In the genomic region with DNA sequence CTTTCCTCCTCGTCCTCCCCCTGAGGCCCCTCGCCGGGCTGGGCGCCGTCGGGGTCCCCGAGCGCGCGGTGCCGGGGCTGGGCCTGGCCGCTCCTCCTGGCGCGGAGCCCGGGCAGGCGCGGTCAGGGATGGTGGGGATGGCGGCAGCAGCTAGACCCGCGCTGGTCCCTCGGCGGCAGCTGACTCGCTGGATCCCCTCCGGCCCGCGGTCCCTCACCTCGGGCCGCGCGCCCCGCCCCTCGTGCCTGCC, we compare ENCODE assay signal across 8 cellular contexts. TPM values are rescaled to one million over a fixed set of nuclear protein-coding genes. Genes with fewer than 3 reads are reported as not detected.
DNase-seq lines count a peak whose midpoint lies in the region; ATAC-seq and TF ChIP-seq lines count a peak whose summit lies in the region.

A gene with protein sequence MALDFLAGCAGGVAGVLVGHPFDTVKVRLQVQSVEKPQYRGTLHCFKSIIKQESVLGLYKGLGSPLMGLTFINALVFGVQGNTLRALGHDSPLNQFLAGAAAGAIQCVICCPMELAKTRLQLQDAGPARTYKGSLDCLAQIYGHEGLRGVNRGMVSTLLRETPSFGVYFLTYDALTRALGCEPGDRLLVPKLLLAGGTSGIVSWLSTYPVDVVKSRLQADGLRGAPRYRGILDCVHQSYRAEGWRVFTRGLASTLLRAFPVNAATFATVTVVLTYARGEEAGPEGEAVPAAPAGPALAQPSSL (minus strand): TSS at position 189 of the 250 bp plus-strand sequence. CDS start 212 bp downstream, outside the sequence.

- H3K27me3 ChIP-seq in breast epithelium (no peaks in the 10 kb centered on the region), right lobe of liver (no peaks in the 10 kb centered on the region), thyroid gland (no peaks in the 10 kb centered on the region)

- peak within 1 kb of the TSS; percentile 83 for H3K4me3 Mint-ChIP-seq in activated CD4-positive, alpha-beta T cell treated with anti-CD3 and anti-CD28 coated beads, Interleukin-2, amount 10 ng/mL, durations not matched to agents 24 days and 14 days

- no peak for DNase-seq in activated CD4-positive, alpha-beta T cell treated with anti-CD3 and anti-CD28 coated beads, Interleukin-2, amount 10 ng/mL, durations not matched to agents 24 days and 14 days
- DNase-seq in activated CD4-positive, alpha-beta T cell treated with anti-CD3 and anti-CD28 coated beads for 1 hour: no peak
- no peak for DNase-seq in breast epithelium (ENCODE audit: low spot score in 2 of 2)
- DNase-seq in right lobe of liver: no peak
- no peak for DNase-seq in thyroid gland
- DNase-seq in NCI-H1105 (lab: John Stamatoyannopoulos, UW): no peak
- DNase-seq in NCI-H1048 (lab: John Stamatoyannopoulos, UW): no peak
- no peak for DNase-seq in NOMO-1 (lab: John Stamatoyannopoulos, UW; ENCODE audit: unreplicated experiment in 2 of 2)

- H3K27ac ChIP-seq in breast epithelium: peak within 1 kb of the TSS; percentile 78 to 90
- peak within 1 kb of the TSS; percentile 80 to 90 (median 82) for H3K27ac ChIP-seq in right lobe of liver
- peak within 1 kb of the TSS; percentile 90 to 97 (median 97) for H3K27ac ChIP-seq in thyroid gland

- no peak for TF ChIP-seq POLR2A in breast epithelium (IDR thresholded peaks at IDR 0.05)
- peak; percentile 65 for TF ChIP-seq POLR2A in right lobe of liver (IDR thresholded peaks at IDR 0.05)
- peak; percentile 95 to 98 for TF ChIP-seq POLR2A in thyroid gland (IDR thresholded peaks at IDR 0.05)

- H3K4me1 ChIP-seq in breast epithelium (peaks cover 0 to 23% of the 10 kb centered on the region in 2 donors), right lobe of liver (peaks cover 0 to 17% (median 6%) of the 10 kb centered on the region in 4 donors), thyroid gland (peaks cover 61 to 66% of the 10 kb centered on the region in 2 donors)

- no CpG with 5 or more reads among the region's 32 CpGs for WGBS in right lobe of liver (ENCODE audit: insufficient coverage, low coverage, low lambda C conversion rate, missing lambda C conversion rate)
- WGBS in thyroid gland, 2 donors: no CpG with 5 or more reads among the region's 32 CpGs

- no peak for ATAC-seq in right lobe of liver

- no peaks in the 10 kb centered on the region for H3K36me3 Mint-ChIP-seq in activated CD4-positive, alpha-beta T cell treated with anti-CD3 and anti-CD28 coated beads, Interleukin-2, amount 10 ng/mL, durations not matched to agents 24 days and 14 days (ENCODE audit: low read depth)

- H3K27ac Mint-ChIP-seq in activated CD4-positive, alpha-beta T cell treated with anti-CD3 and anti-CD28 coated beads, Interleukin-2, amount 10 ng/mL, durations not matched to agents 24 days and 14 days: peak within 1 kb of the TSS; percentile 25

- H3K4me3 ChIP-seq in breast epithelium: peak within 1 kb of the TSS; percentile 85 to 96 (median 89)
- H3K4me3 ChIP-seq in right lobe of liver: peak within 1 kb of the TSS; percentile 70 to 89 (median 89)
- H3K4me3 ChIP-seq in thyroid gland (replicated peaks in 1 of 3): peak within 1 kb of the TSS; percentile 95 to 98 (median 97)

- no peaks in the 10 kb centered on the region for H3K9me3 ChIP-seq in breast epithelium
- H3K9me3 ChIP-seq in right lobe of liver: no peaks in the 10 kb centered on the region
- H3K9me3 ChIP-seq in thyroid gland: no peaks in the 10 kb centered on the region

- no peaks in the 10 kb centered on the region for H3K36me3 ChIP-seq in breast epithelium
- H3K36me3 ChIP-seq in right lobe of liver: no peaks in the 10 kb centered on the region
- no peaks in the 10 kb centered on the region for H3K36me3 ChIP-seq in thyroid gland

- no peaks in the 10 kb centered on the region for H3K9me3 Mint-ChIP-seq in activated CD4-positive, alpha-beta T cell treated with anti-CD3 and anti-CD28 coated beads, Interleukin-2, amount 10 ng/mL, durations not matched to agents 24 days and 14 days

- TF ChIP-seq CTCF in breast epithelium (IDR thresholded peaks at IDR 0.05) (no peak), right lobe of liver (IDR thresholded peaks at IDR 0.05) (no peak), thyroid gland (IDR thresholded peaks at IDR 0.05) (no peak)

- peaks cover 22% of the 10 kb centered on the region for H3K27me3 Mint-ChIP-seq in activated CD4-positive, alpha-beta T cell treated with anti-CD3 and anti-CD28 coated beads, Interleukin-2, amount 10 ng/mL, durations not matched to agents 24 days and 14 days

- H3K4me1 Mint-ChIP-seq in activated CD4-positive, alpha-beta T cell treated with anti-CD3 and anti-CD28 coated beads, Interleukin-2, amount 10 ng/mL, durations not matched to agents 24 days and 14 days: peaks cover 13% of the 10 kb centered on the region

- intact Hi-C loops in activated CD4-positive, alpha-beta T cell treated with anti-CD3 and anti-CD28 coated beads, Interleukin-2, amount 10 ng/mL, durations not matched to agents 24 days and 14 days (cut with micrococcal nuclease): loop anchor here (1.0 kb wide), 1 partner anchor 69 kb away; a partner anchor contains a TSS
- intact Hi-C loops in breast epithelium (cut with DNase I; ENCODE audit: low total_unique reads) (loop anchor here (10.0 kb wide), 1 partner anchor 69 kb away; the partner anchor contains the start of gene WDR25), right lobe of liver (cut with DNase I) (loop anchor here in 1 of 2 donors (10.0 kb wide), 1 partner anchor 69 kb away; the partner anchor contains the start of gene WDR25), thyroid gland (cut with DNase I) (loop anchor here (5.0 kb wide), 1 partner anchor 34 kb away; no protein-coding TSS in a partner anchor)

RNA-seq across cellular contexts. Expression of the gene that starts here (rescaled TPM):
- total RNA-seq in activated CD4-positive, alpha-beta T cell treated with anti-CD3 and anti-CD28 coated beads, Interleukin-2, amount 10 ng/mL, durations not matched to agents 24 days and 14 days: 16.4 and 17.0 TPM in 2 replicates
- total RNA-seq in breast epithelium (100 to 1,000 TPM in 2 of 3 donors, 10 to 100 TPM in 1; 40.2 to 119 (median 110) TPM), right lobe of liver (10 to 100 TPM; 14.1 to 30.3 (median 18.2) TPM), thyroid gland (100 to 1,000 TPM; 354 to 606 (median 433) TPM)
